24 cellular contexts compared by ENCODE assay signal in the genomic region with DNA sequence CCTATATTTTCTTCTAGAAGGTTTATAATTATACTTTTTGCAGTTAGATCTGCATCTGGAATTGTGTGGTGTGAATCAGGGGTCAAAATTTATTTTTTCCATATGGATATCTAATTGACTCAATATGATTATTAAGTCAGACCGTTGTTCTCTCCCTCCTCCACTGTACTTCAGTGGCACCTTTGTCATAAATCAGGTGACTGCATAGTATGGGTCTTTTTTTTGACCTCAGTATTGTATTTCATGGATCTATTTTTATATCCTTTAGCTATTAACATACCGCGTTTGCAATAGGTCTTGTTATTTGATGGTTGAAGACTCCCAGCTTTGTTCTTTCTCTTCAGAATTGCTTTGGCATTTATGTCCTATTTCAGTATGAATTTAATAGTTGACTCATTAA.
DNase-seq lines count a peak whose midpoint lies in the region; ATAC-seq, FAIRE-seq and TF ChIP-seq lines count a peak whose summit lies in the region.
"Had no signal": no experiment of that assay in that cellular context is flagged by ENCODE, and none has a peak within 500 bp of the region (broad histone marks: within the 10 kb centered on the region; RNA-seq: fewer than 3 reads in every experiment).

No MANE protein-coding gene starts in this region.

- H3K9me3 ChIP-seq in gastrocnemius medialis: no peaks in the 10 kb centered on the region

- TF ChIP-seq POLR2A in GM12892 (IDR thresholded peaks at IDR 0.05; ENCODE audit: low read depth, low read length): no peak
- TF ChIP-seq POLR2A in gastrocnemius medialis (IDR thresholded peaks at IDR 0.05): no peak

- TF ChIP-seq CTCF in fibroblast of mammary gland (conservative IDR thresholded peaks at IDR 0.05; ENCODE audit: control insufficient read depth, insufficient read depth, low read depth, low read length): no peak
- no peak for TF ChIP-seq CTCF in gastrocnemius medialis (IDR thresholded peaks at IDR 0.05 in 4 of 5, conservative IDR thresholded peaks at IDR 0.05 in 1 of 5)

- intact Hi-C loops in gastrocnemius medialis (cut with DNase I; ENCODE audit: low total_unique reads): no loop called here

- H3K27me3 ChIP-seq in gastrocnemius medialis: no peaks in the 10 kb centered on the region
- H3K27me3 ChIP-seq: BLaER1 treated with 17β-estradiol and CSF1 and Interleukin-3, amounts not matched to agents 10 nM and 100 nM had no signal

- peak overlapping the region in 1 of 4 donors; percentile 20 for H3K27ac ChIP-seq in gastrocnemius medialis
- H3K27ac ChIP-seq: BLaER1 treated with 17β-estradiol and CSF1 and Interleukin-3, amounts not matched to agents 10 nM and 100 nM; C4-2B had no signal

- H3K36me3 ChIP-seq in gastrocnemius medialis: no peaks in the 10 kb centered on the region

- peaks cover 0 to 12% of the 10 kb centered on the region in 2 donors for H3K4me1 ChIP-seq in gastrocnemius medialis
- H3K4me1 ChIP-seq: Caco-2 had no signal

- no peak overlapping the region for H3K4me3 ChIP-seq in fibroblast of mammary gland (ENCODE audit: control insufficient read depth, low read depth, low read length)
- no peak overlapping the region for H3K4me3 ChIP-seq in gastrocnemius medialis
- H3K4me3 ChIP-seq: BLaER1 treated with 17β-estradiol and CSF1 and Interleukin-3, amounts not matched to agents 10 nM and 100 nM; GM12878 had no signal

- FAIRE-seq in GM12892 (lab: Jason Lieb, UNC): peak; percentile 30
- FAIRE-seq: A204.1, D721Med, GM12878, GM19239 had no signal

- peak; percentile 45 to 86 for ATAC-seq in gastrocnemius medialis
- ATAC-seq: CD8-positive, alpha-beta T cell; GM12878 had no signal

- DNase-seq in GM12892 (ENCODE audit: insufficient read length) (no peak), fibroblast of mammary gland (ENCODE audit: low read depth) (peak; percentile 54), gastrocnemius medialis (no peak), superior temporal gyrus (ENCODE audit: extremely low spot score) (no peak), iPS-NIHi11 (ENCODE audit: low spot score) (no peak)
- DNase-seq in activated naive CD4-positive, alpha-beta T cell treated with anti-CD3 and anti-CD28 coated beads, Interleukin-2, amount 50 U/mL, for 16 hours: no peak
- DNase-seq: 8988T; ACHN; AML-193; Caco-2; Calu3; CD4-positive, alpha-beta T cell; CD8-positive, alpha-beta T cell; DMS53; DMS79; DND-41; EL; GDM1 had no signal

- in situ Hi-C loops in gastrocnemius medialis (cut with MboI; ENCODE audit: low sequenced_read_pairs in 4 of 4): no loop called here
